Comparison of ENCODE assay signal across 1 cellular context in the genomic region with DNA sequence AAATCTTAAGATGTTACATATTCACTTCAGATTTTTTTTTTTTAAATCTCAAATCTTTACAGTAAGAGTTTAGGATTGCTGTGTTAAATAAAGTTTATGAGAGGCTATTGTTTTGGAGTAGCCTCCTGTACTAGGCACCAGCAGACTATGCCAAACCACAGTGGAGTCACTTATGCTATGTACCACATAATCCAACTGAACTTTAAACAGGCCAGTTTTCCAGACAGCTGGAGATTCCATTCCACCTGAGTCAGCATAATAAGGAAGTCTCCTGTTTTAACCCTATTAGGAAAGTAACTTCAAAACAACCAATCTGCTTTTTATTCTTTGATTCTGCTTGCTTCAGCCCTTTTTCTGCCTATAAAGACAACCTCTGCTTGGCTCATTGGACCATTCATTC.
TF ChIP-seq lines count a peak whose summit lies in the region.

No MANE protein-coding gene starts in this region.

TF ChIP-seq in SK-N-SH treated with all-trans-retinoic acid at 6 μM for 48 hours, 23 proteins besides CTCF, POLR2A, EP300 and RAD21 (continued from another document):
- TF ChIP-seq TSHZ2 (CRISPR knock-in tag; IDR thresholded peaks at IDR 0.05) (no peak), BACH2 (CRISPR knock-in tag; IDR thresholded peaks at IDR 0.05; ENCODE audit: borderline replicate concordance) (no peak), TOX (CRISPR knock-in tag; IDR thresholded peaks at IDR 0.05; ENCODE audit: borderline replicate concordance) (no peak), ISL1 (CRISPR knock-in tag; IDR thresholded peaks at IDR 0.05) (no peak), ZFP3 (CRISPR knock-in tag; IDR thresholded peaks at IDR 0.05) (no peak), ARNTL (CRISPR knock-in tag; IDR thresholded peaks at IDR 0.05; ENCODE audit: borderline replicate concordance, low read depth) (no peak)
- TF ChIP-seq, protein P1, sequence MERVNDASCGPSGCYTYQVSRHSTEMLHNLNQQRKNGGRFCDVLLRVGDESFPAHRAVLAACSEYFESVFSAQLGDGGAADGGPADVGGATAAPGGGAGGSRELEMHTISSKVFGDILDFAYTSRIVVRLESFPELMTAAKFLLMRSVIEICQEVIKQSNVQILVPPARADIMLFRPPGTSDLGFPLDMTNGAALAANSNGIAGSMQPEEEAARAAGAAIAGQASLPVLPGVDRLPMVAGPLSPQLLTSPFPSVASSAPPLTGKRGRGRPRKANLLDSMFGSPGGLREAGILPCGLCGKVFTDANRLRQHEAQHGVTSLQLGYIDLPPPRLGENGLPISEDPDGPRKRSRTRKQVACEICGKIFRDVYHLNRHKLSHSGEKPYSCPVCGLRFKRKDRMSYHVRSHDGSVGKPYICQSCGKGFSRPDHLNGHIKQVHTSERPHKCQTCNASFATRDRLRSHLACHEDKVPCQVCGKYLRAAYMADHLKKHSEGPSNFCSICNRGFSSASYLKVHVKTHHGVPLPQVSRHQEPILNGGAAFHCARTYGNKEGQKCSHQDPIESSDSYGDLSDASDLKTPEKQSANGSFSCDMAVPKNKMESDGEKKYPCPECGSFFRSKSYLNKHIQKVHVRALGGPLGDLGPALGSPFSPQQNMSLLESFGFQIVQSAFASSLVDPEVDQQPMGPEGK (CRISPR knock-in tag; IDR thresholded peaks at IDR 0.05; ENCODE audit: borderline replicate concordance): no peak
